In genomic region chr11:77548552-77549439, GRCh38 we compare ENCODE assay signal across 1 cellular context.
TF ChIP-seq lines count a peak whose summit lies in the region.

No MANE protein-coding gene starts in this region.

TF ChIP-seq in endothelial cell of umbilical vein, 7 proteins besides CTCF, POLR2A, EP300 and RAD21:
- TF ChIP-seq GATA2 (IDR thresholded peaks at IDR 0.05; ENCODE audit: insufficient read depth, insufficient read length, low read depth, low read length), result no peak
- no peak for TF ChIP-seq FOS (IDR thresholded peaks at IDR 0.05; ENCODE audit: borderline replicate concordance, insufficient read depth, low read length)
- no peak for TF ChIP-seq MAX (IDR thresholded peaks at IDR 0.05; ENCODE audit: insufficient read depth, insufficient read length)
- TF ChIP-seq POLR2AphosphoS5 (IDR thresholded peaks at IDR 0.05; ENCODE audit: insufficient read depth, low read depth, low read length), result no peak
- no peak for TF ChIP-seq MYC (IDR thresholded peaks at IDR 0.05; ENCODE audit: low read depth, low read length)
- TF ChIP-seq EZH2 (IDR thresholded peaks at IDR 0.05; ENCODE audit: borderline replicate concordance, low read depth, low read length, severe bottlenecking), result no peak
- no peak for TF ChIP-seq JUN (IDR thresholded peaks at IDR 0.05; ENCODE audit: borderline replicate concordance, insufficient read depth, insufficient read length, low read depth)
